17 cellular contexts compared by ENCODE assay signal in the genomic region with DNA sequence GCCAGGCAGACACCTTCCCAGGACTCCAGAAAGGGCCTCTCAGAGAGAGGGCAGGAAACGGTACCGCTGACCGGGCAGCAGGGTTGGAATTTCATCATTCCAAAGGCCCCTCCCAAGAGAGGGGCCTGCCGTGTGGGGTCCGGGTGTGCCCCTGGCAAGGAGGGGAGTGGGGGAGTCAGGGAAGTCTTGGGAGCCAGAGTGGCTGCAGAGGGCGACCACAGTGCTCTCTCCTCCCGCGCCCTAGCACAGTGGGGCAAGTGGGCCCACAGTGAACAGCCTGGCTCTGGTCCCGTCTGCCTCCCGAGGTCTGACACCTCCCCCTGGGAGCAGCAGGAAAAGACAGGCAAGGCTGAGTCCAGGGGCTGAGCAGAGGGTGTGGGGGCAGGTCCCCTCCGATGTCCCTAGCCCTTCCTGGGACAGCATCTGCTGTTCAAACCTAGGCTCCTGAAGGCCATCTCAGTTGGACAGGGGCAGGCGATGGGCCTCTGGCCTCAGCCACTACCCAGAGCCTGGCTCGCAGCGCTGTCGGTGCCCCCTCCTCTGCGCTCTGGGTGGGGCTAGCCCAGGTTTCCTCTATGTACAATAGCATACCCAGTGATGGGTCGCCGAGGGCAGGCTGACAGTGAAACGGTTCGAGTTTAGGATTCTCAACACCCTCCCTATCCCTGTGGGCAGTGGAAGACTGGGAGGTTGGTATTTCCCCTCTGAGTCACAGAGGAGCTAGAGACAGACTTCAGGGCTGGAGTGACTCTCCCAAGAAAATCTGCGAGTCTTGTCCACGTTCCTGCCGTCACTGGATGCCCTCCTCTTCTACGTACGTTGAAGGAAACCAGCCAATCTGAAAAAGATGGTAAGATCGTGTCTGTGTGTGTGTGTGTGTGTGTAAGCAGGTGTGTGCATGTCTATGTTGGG. TPM values are rescaled to one million over a fixed set of nuclear protein-coding genes. Genes with fewer than 3 reads are reported as not detected.
DNase-seq lines count a peak whose midpoint lies in the region; ATAC-seq, FAIRE-seq and TF ChIP-seq lines count a peak whose summit lies in the region.
"Had no signal": no experiment of that assay in that cellular context is flagged by ENCODE, and none has a peak within 500 bp of the region (broad histone marks: within the 10 kb centered on the region; RNA-seq: fewer than 3 reads in every experiment).

No MANE protein-coding gene starts in this region.

- H3K79me2 ChIP-seq in osteoblast (ENCODE audit: insufficient read depth, low read length) (no peaks in the 10 kb centered on the region), PC-3 (ENCODE audit: low read length) (no peaks in the 10 kb centered on the region)

- FAIRE-seq in RCC 7860 (lab: Jason Lieb, UNC): no peak
- FAIRE-seq: GM12892 had no signal

- H3K4me1 Mint-ChIP-seq in endodermal cell: no peaks in the 10 kb centered on the region

- intact Hi-C loops in PC-3 (cut with micrococcal nuclease): no loop called here

- peaks cover 20% of the 10 kb centered on the region for H3K9me3 Mint-ChIP-seq in endodermal cell

- POLR2A ChIA-PET in PC-3 (lab: Charles Lee; ENCODE audit: unreplicated experiment): no interaction called here

- ATAC-seq in PC-3: no peak

- peaks cover 3% of the 10 kb centered on the region for H4K20me1 ChIP-seq in osteoblast (ENCODE audit: insufficient read depth, low read length)
- H4K20me1 ChIP-seq in PC-3 (ENCODE audit: low read length): no peaks in the 10 kb centered on the region
- H4K20me1 ChIP-seq: BLaER1 treated with 17β-estradiol and CSF1 and Interleukin-3, amounts not matched to agents 10 nM and 100 nM had no signal

- H3K27ac ChIP-seq in endodermal cell (ENCODE audit: low read depth, low read length) (no peak overlapping the region), osteoblast (ENCODE audit: low read depth, low read length) (no peak overlapping the region), PC-3 (ENCODE audit: low read length) (no peak overlapping the region)
- H3K27ac ChIP-seq: BLaER1 treated with 17β-estradiol and CSF1 and Interleukin-3, amounts not matched to agents 10 nM and 100 nM; neutrophil; tibial artery; VCaP had no signal

- H3K36me3 ChIP-seq in H7 (replicated peaks; ENCODE audit: control insufficient read depth, insufficient read depth, low read length): peaks cover 13% of the 10 kb centered on the region
- peaks cover 43% of the 10 kb centered on the region for H3K36me3 ChIP-seq in endodermal cell (ENCODE audit: control insufficient read depth, insufficient read depth, low read length)
- peaks cover 18% of the 10 kb centered on the region for H3K36me3 ChIP-seq in osteoblast (ENCODE audit: insufficient read depth, low read length)
- peaks cover 16% of the 10 kb centered on the region for H3K36me3 ChIP-seq in PC-3 (ENCODE audit: low read depth, low read length)
- H3K36me3 ChIP-seq: neutrophil had no signal

- H3K9me3 ChIP-seq in endodermal cell (ENCODE audit: control insufficient read depth, low read length) (peaks cover 19% of the 10 kb centered on the region), osteoblast (ENCODE audit: low read depth, low read length) (peaks cover 7% of the 10 kb centered on the region), PC-3 (ENCODE audit: low read length) (no peaks in the 10 kb centered on the region)
- H3K9me3 ChIP-seq: neutrophil had no signal

- H3K27me3 Mint-ChIP-seq in endodermal cell (ENCODE audit: insufficient read depth): no peaks in the 10 kb centered on the region
- H3K27me3 Mint-ChIP-seq: memory B cell had no signal

- no peak overlapping the region for H3K27ac Mint-ChIP-seq in endodermal cell

- no TSS peak for BruUV-seq in PC-3 (replicated peaks; lab: Mats Ljungman, UMichigan)

- H3K4me3 Mint-ChIP-seq in endodermal cell: no peak overlapping the region
- H3K4me3 Mint-ChIP-seq: memory B cell had no signal

- no peaks in the 10 kb centered on the region for H3F3A ChIP-seq in PC-3 (ENCODE audit: low read length, unreplicated experiment)

- TF ChIP-seq CTCF in endodermal cell (conservative IDR thresholded peaks at IDR 0.05): no peak
- TF ChIP-seq CTCF in osteoblast (IDR thresholded peaks at IDR 0.05; ENCODE audit: extremely low read depth, low read depth, low read length): no peak
- no peak for TF ChIP-seq CTCF in PC-3 (conservative IDR thresholded peaks at IDR 0.05; ENCODE audit: low read depth, low read length)

- H3K4me1 ChIP-seq in endodermal cell (ENCODE audit: control insufficient read depth, insufficient read depth, low read length) (no peaks in the 10 kb centered on the region), osteoblast (ENCODE audit: insufficient read depth, low read length) (peaks cover 8% of the 10 kb centered on the region), PC-3 (ENCODE audit: insufficient read depth, low read length) (no peaks in the 10 kb centered on the region)
- H3K4me1 ChIP-seq: tibial artery had no signal

- DNase-seq in AG08396 (ENCODE audit: low spot score) (peak; percentile 80), H7 (peak; percentile 57), endodermal cell (peak; percentile 28), osteoblast (ENCODE audit: insufficient read length, low spot score, missing footprints) (peak; percentile 99), PC-3 (no peak), RCC 7860 (ENCODE audit: low spot score) (no peak), RPMI8226 (no peak)
- DNase-seq in stimulated activated CD4-positive, alpha-beta T cell treated with anti-CD3 and anti-CD28 coated beads, Interleukin-2, amount 100 ng/mL, for 48 hours: no peak
- DNase-seq: amygdala; NCI-H2171 treated with DMSO at 0.1 percent for 48 hours; NK-92 treated with Interleukin-12 subunit alpha and Interleukin-12 subunit beta, amount 100 ng/mL, for 24 hours had no signal

- 90 to 98% methylated on average over 10 to 26 of the region's 26 CpGs for WGBS in endodermal cell (ENCODE audit: insufficient coverage in 1 of 2, insufficient read length in 1 of 2), 2 experiments

- no peaks in the 10 kb centered on the region for H3K27me3 ChIP-seq in H7 (ENCODE audit: control insufficient read depth, insufficient read depth, low read length)
- H3K27me3 ChIP-seq in endodermal cell (ENCODE audit: control insufficient read depth, insufficient read depth, low read length, poor library complexity, severe bottlenecking): no peaks in the 10 kb centered on the region
- no peaks in the 10 kb centered on the region for H3K27me3 ChIP-seq in osteoblast (ENCODE audit: insufficient read depth, low read length)
- H3K27me3 ChIP-seq in PC-3 (ENCODE audit: low read length): no peaks in the 10 kb centered on the region
- H3K27me3 ChIP-seq: BLaER1 treated with 17β-estradiol and CSF1 and Interleukin-3, amounts not matched to agents 10 nM and 100 nM; neutrophil; tibial artery had no signal

- H3K4me3 ChIP-seq in H7 (ENCODE audit: insufficient read depth, low read depth, low read length) (no peak overlapping the region), endodermal cell (ENCODE audit: low read length) (no peak overlapping the region), osteoblast (ENCODE audit: insufficient read depth, low read length) (no peak overlapping the region), PC-3 (ENCODE audit: low read length) (no peak overlapping the region)
- H3K4me3 ChIP-seq: BLaER1 treated with 17β-estradiol and CSF1 and Interleukin-3, amounts not matched to agents 10 nM and 100 nM; tibial artery had no signal

- CTCF ChIA-PET in PC-3 (lab: Charles Lee): no interaction called here

- H3K9ac ChIP-seq in endodermal cell (ENCODE audit: extremely low read depth, low read length, poor library complexity, severe bottlenecking) (no peak overlapping the region), PC-3 (ENCODE audit: low read length) (no peak overlapping the region)
- H3K9ac ChIP-seq: BLaER1 treated with 17β-estradiol and CSF1 and Interleukin-3, amounts not matched to agents 10 nM and 100 nM had no signal

- peaks cover 55% of the 10 kb centered on the region for H3K36me3 Mint-ChIP-seq in endodermal cell (ENCODE audit: low read depth)

- H2AFZ ChIP-seq in osteoblast (ENCODE audit: low read length) (no peak overlapping the region), PC-3 (ENCODE audit: low read length) (no peak overlapping the region)

- H3K4me2 ChIP-seq in osteoblast (ENCODE audit: insufficient read depth, low read length) (no peak overlapping the region), PC-3 (ENCODE audit: low read length) (no peak overlapping the region)
- H3K4me2 ChIP-seq: BLaER1 treated with 17β-estradiol and CSF1 and Interleukin-3, amounts not matched to agents 10 nM and 100 nM had no signal

- H3K9me2 ChIP-seq in PC-3 (replicated peaks; ENCODE audit: low read length): no peaks in the 10 kb centered on the region

RNA-seq across cellular contexts. Expression of a gene that starts 25.4 kb away (rescaled TPM):
- 7.3 and 9.9 TPM in 2 replicates for total RNA-seq in H7 (2014; rRNA removed; shearing (Covaris generic))
- total RNA-seq in endodermal cell: 10 to 100 TPM in 1 of 2 donors, 1 to 10 TPM in 1; 8.4 to 11.2 TPM
- 6.2 TPM for polyA plus RNA-seq in endodermal cell (2013, experiment 1 of 2)
- 6.1 TPM for polyA plus RNA-seq in endodermal cell (2013, experiment 2 of 2)
- 5.4 and 10.9 TPM in 2 replicates for total RNA-seq in osteoblast
- 2.5 and 3.4 TPM in 2 replicates for total RNA-seq in PC-3 (2014; rRNA removed)

Comparison
In these comparisons a context has a peak if more than half of its experiments do, and no peak if none do; other contexts are left out.
1. DNase-seq: peak in AG08396 (single experiment), H7 (single experiment), endodermal cell (single experiment) and osteoblast (single experiment); none in PC-3 (single experiment), stimulated activated CD4-positive, alpha-beta T cell treated with anti-CD3 and anti-CD28 coated beads, Interleukin-2, amount 100 ng/mL, for 48 hours (0 of 2), RCC 7860 (single experiment) and RPMI8226 (single experiment).